ENCODE assay signal across 31 cellular contexts in genomic region chr3:46716461-46717441, GRCh38. TPM values are rescaled to one million over a fixed set of nuclear protein-coding genes. Genes with fewer than 3 reads are reported as not detected.
DNase-seq lines count a peak whose midpoint lies in the region; ATAC-seq and TF ChIP-seq lines count a peak whose summit lies in the region.
"Had no signal": no experiment of that assay in that cellular context is flagged by ENCODE, and none has a peak within 500 bp of the region (broad histone marks: within the 10 kb centered on the region; RNA-seq: fewer than 3 reads in every experiment).

No MANE protein-coding gene starts in this region.

- no peaks in the 10 kb centered on the region for H3K27me3 Mint-ChIP-seq in WTC11 (ENCODE audit: low read depth)

- no peak overlapping the region for H4K91ac ChIP-seq in neuronal stem cell (ENCODE audit: low read depth, low read length, poor library complexity)

- H3K4ac ChIP-seq in neuronal stem cell (ENCODE audit: low read length): no peak overlapping the region

- WGBS in heart right ventricle, 2 donors: 87 to 89% methylated on average over 19 of the region's 19 CpGs
- WGBS in neuronal stem cell (ENCODE audit: extremely low coverage in 2 of 2, insufficient read length in 2 of 2, insufficient replicate concordance in 1 of 2), 2 donors: no CpG with 5 or more reads among the region's 19 CpGs

- H3K27ac ChIP-seq in heart right ventricle (no peak overlapping the region), neuronal stem cell (replicated peaks; ENCODE audit: low read length) (no peak overlapping the region)
- H3K27ac ChIP-seq: cardiac muscle cell, GM23248, heart left ventricle, HL-60, neutrophil, spleen, transverse colon had no signal

- intact Hi-C loops in heart right ventricle (cut with DNase I): loop anchor here in 1 of 10 donors (10.0 kb wide), 1 partner anchor 608 kb away; no protein-coding TSS in a partner anchor
- intact Hi-C loops in left cardiac atrium (cut with DNase I): no loop called here

- no peak overlapping the region for H2BK15ac ChIP-seq in neuronal stem cell (ENCODE audit: low read length)

- no peak overlapping the region for H3K4me3 Mint-ChIP-seq in WTC11
- H3K4me3 Mint-ChIP-seq: activated CD4-positive, alpha-beta T cell treated with anti-CD3 and anti-CD28 coated beads, Interleukin-2, amount 10 ng/mL, durations not matched to agents 24 days and 14 days; IgD-negative memory B cell; stimulated activated naive CD8-positive, alpha-beta T cell treated with anti-CD3 and anti-CD28 coated beads, Interleukin-15, Interleukin-2, amounts not matched to agents 100 ng/mL and 50 ng/mL, for 24 hours; T-helper 1 cell treated with Interleukin-12 subunit alpha and Interleukin-12 subunit beta and Interleukin-4 antibody, amounts not matched to agents 30 μg/mL and 1 μg/mL, for 36 hours had no signal

- H2BK5ac ChIP-seq in neuronal stem cell (ENCODE audit: low read length): peak overlapping the region; percentile 46

- ATAC-seq in heart right ventricle (no peak), left cardiac atrium (no peak), GM21619 (IDR thresholded peaks at IDR 0.05; ENCODE audit: unreplicated experiment) (no peak), WTC11 (no peak)
- ATAC-seq: left ventricle myocardium superior had no signal

- no peak overlapping the region for H2AFZ ChIP-seq in neuronal stem cell (ENCODE audit: low read length)
- H2AFZ ChIP-seq: GM23248 had no signal

- CTCF ChIA-PET in WTC11 (lab: Charles Lee): interaction anchor here (0.5 to 1.8 kb wide), 42 partner anchors 9 to 394 kb away, joined by 3 to 15 read pairs (median 4); partner anchors contain the start of genes ALS2CL, LTF, RTP3 and TMIE

- no peak overlapping the region for H3K27ac Mint-ChIP-seq in WTC11
- H3K27ac Mint-ChIP-seq: activated CD4-positive, alpha-beta T cell treated with anti-CD3 and anti-CD28 coated beads, Interleukin-2, amount 10 ng/mL, durations not matched to agents 24 days and 14 days; stimulated activated naive CD8-positive, alpha-beta T cell treated with anti-CD3 and anti-CD28 coated beads, Interleukin-15, Interleukin-2, amounts not matched to agents 100 ng/mL and 50 ng/mL, for 24 hours; T-helper 1 cell treated with Interleukin-12 subunit alpha and Interleukin-12 subunit beta and Interleukin-4 antibody, amounts not matched to agents 30 μg/mL and 1 μg/mL, for 36 hours had no signal

- H3K36me3 Mint-ChIP-seq in WTC11: no peaks in the 10 kb centered on the region

- H3K79me1 ChIP-seq in neuronal stem cell (ENCODE audit: low read depth, low read length): no peaks in the 10 kb centered on the region

- no peak overlapping the region for H2BK12ac ChIP-seq in neuronal stem cell (ENCODE audit: low read length)

- H3K14ac ChIP-seq in neuronal stem cell (ENCODE audit: low read length): no peak overlapping the region

- POLR2A ChIA-PET in WTC11 (lab: Charles Lee): no interaction called here

- H4K8ac ChIP-seq in neuronal stem cell (ENCODE audit: low read depth, low read length): no peak overlapping the region

- H3K4me1 Mint-ChIP-seq in WTC11: no peaks in the 10 kb centered on the region
- H3K4me1 Mint-ChIP-seq: activated CD4-positive, alpha-beta T cell treated with anti-CD3 and anti-CD28 coated beads, Interleukin-2, amount 10 ng/mL, durations not matched to agents 24 days and 14 days had no signal

- TF ChIP-seq CTCF in heart right ventricle (IDR thresholded peaks at IDR 0.05): no peak
- TF ChIP-seq CTCF in WTC11 (IDR thresholded peaks at IDR 0.05): no peak

- H3K36me3 ChIP-seq in heart right ventricle: no peaks in the 10 kb centered on the region
- H3K36me3 ChIP-seq in neuronal stem cell (replicated peaks in 1 of 2; ENCODE audit: control insufficient read depth in 2 of 2, insufficient read depth in 2 of 2, low read length in 2 of 2): no peaks in the 10 kb centered on the region
- H3K36me3 ChIP-seq: cardiac muscle cell, heart left ventricle, neutrophil, spleen, transverse colon had no signal

- H3K27me3 ChIP-seq in heart right ventricle (peaks cover 0 to 30% (median 13%) of the 10 kb centered on the region in 7 donors), neuronal stem cell (ENCODE audit: control insufficient read depth in 3 of 3, insufficient read depth in 3 of 3, low read depth in 1 of 3, low read length in 3 of 3) (no peaks in the 10 kb centered on the region)
- H3K27me3 ChIP-seq: cardiac muscle cell had no signal

- H3K4me3 ChIP-seq in heart right ventricle (no peak overlapping the region), neuronal stem cell (ENCODE audit: low read length in 2 of 2) (no peak overlapping the region)
- H3K4me3 ChIP-seq: cardiac muscle cell, GM23248, heart left ventricle, spleen, transverse colon had no signal

- no peak overlapping the region for H3K18ac ChIP-seq in neuronal stem cell (ENCODE audit: low read length)

- no peak overlapping the region for H3K23ac ChIP-seq in neuronal stem cell (ENCODE audit: low read depth, low read length, poor library complexity)

- peaks cover 6% of the 10 kb centered on the region for H3K9me3 Mint-ChIP-seq in WTC11
- H3K9me3 Mint-ChIP-seq: stimulated activated naive CD8-positive, alpha-beta T cell treated with anti-CD3 and anti-CD28 coated beads, Interleukin-15, Interleukin-2, amounts not matched to agents 100 ng/mL and 50 ng/mL, for 24 hours; T-helper 1 cell treated with Interleukin-12 subunit alpha and Interleukin-12 subunit beta and Interleukin-4 antibody, amounts not matched to agents 30 μg/mL and 1 μg/mL, for 36 hours had no signal

- H3K4me1 ChIP-seq in heart right ventricle (peaks cover 0 to under 1% (median 0%) of the 10 kb centered on the region in 9 donors), neuronal stem cell (ENCODE audit: control insufficient read depth in 2 of 2, insufficient read depth in 1 of 2, low read depth in 1 of 2, low read length in 2 of 2) (no peaks in the 10 kb centered on the region)
- H3K4me1 ChIP-seq: transverse colon had no signal

- peak overlapping the region; percentile 30 for H2AK5ac ChIP-seq in neuronal stem cell (ENCODE audit: low read depth, low read length)

- no peak overlapping the region for H3K4me2 ChIP-seq in neuronal stem cell (ENCODE audit: insufficient read depth, low read length, poor library complexity, severe bottlenecking)

- H2BK120ac ChIP-seq in neuronal stem cell (ENCODE audit: low read depth, low read length): no peak overlapping the region

- DNase-seq in heart right ventricle (peak; percentile 2 to 7), left cardiac atrium (no peak), ecto neural progenitor cell (ENCODE audit: low spot score) (peak; percentile 38), neuronal stem cell (ENCODE audit: low spot score) (no peak), HUDEP-2 (lab: John Stamatoyannopoulos, UW; ENCODE audit: unreplicated experiment in 76 of 76) (no peak), COR-L47 (lab: John Stamatoyannopoulos, UW) (no peak), WTC11 (ENCODE audit: low spot score) (no peak)
- DNase-seq: activated T-cell treated with anti-CD3 and anti-CD28 coated beads for 4 hours, amniotic stem cell, C1 segment of cervical spinal cord, Calu3, dermis blood vessel endothelial cell, left ventricle myocardium superior, NCI-H1105 treated with DMSO at 0.1 percent for 48 hours, NCI-H2081, NCI-H446, retina, transverse colon had no signal

- H3K9me3 ChIP-seq in heart right ventricle (peaks cover 0 to 2% (median 0%) of the 10 kb centered on the region in 11 donors), neuronal stem cell (replicated peaks in 1 of 2; ENCODE audit: control insufficient read depth in 2 of 2, insufficient read depth in 1 of 2, low read depth in 1 of 2, low read length in 2 of 2) (no peaks in the 10 kb centered on the region)
- H3K9me3 ChIP-seq: neutrophil, spleen, transverse colon had no signal

- H3K9ac ChIP-seq in neuronal stem cell (ENCODE audit: low read depth, low read length, poor library complexity): peak overlapping the region; percentile 80
- H3K9ac ChIP-seq: GM23248 had no signal

RNA-seq across cellular contexts. Expression of gene PRSS50, which starts 0.9 kb away (rescaled TPM):
- total RNA-seq in heart right ventricle (under 1 TPM in 8 of 10 donors, not detected in 2; 0.09 to 0.37 (median 0.25) TPM), left cardiac atrium (not detected), WTC11 (2021) (0.70 to 1.4 TPM (median 1.2 TPM) in 3 replicates)
- under 1 TPM; 0.43 to 0.88 TPM for polyA plus RNA-seq in heart right ventricle
- 0.64 TPM for polyA plus RNA-seq in neuronal stem cell (2013, experiment 1 of 2)
- polyA plus RNA-seq in neuronal stem cell (2013, experiment 2 of 2): 0.57 TPM
- total RNA-seq: A673; activated CD4-positive, alpha-beta T cell treated with anti-CD3 and anti-CD28 coated beads, Interleukin-2, amount 10 ng/mL, durations not matched to agents 24 days and 14 days; Calu3; dermis blood vessel endothelial cell; GM23248; M059J had no signal
- polyA plus RNA-seq: GM23248, IgD-negative memory B cell, spleen had no signal

RNA-seq across cellular contexts. Expression of gene TMIE, which starts 15.6 kb away (rescaled TPM):
- total RNA-seq in heart right ventricle: 1 to 10 TPM in 1 of 10 donors, under 1 TPM in 8, not detected in 1; 0.21 to 1.1 (median 0.48) TPM
- 1 to 10 TPM in 1 of 2 donors, under 1 TPM in 1; 0.39 to 1.2 TPM for polyA plus RNA-seq in heart right ventricle
- under 1 TPM; 0.44 to 0.91 TPM for total RNA-seq in left cardiac atrium
- 0.26 TPM for polyA plus RNA-seq in neuronal stem cell (2013, experiment 1 of 2)
- 0.30 TPM for polyA plus RNA-seq in neuronal stem cell (2013, experiment 2 of 2)
- total RNA-seq in WTC11 (2021): 0.57 to 1.3 TPM (median 0.69 TPM) in 3 replicates
- total RNA-seq: A673; activated CD4-positive, alpha-beta T cell treated with anti-CD3 and anti-CD28 coated beads, Interleukin-2, amount 10 ng/mL, durations not matched to agents 24 days and 14 days; transverse colon had no signal
- polyA plus RNA-seq: GM23248, IgD-negative memory B cell had no signal

RNA-seq across cellular contexts. Expression of gene ALS2CL, which starts 23.3 kb away (rescaled TPM):
- total RNA-seq in heart right ventricle: 10 to 100 TPM; 16.3 to 41.6 (median 21.6) TPM
- polyA plus RNA-seq in heart right ventricle: 100 to 1,000 TPM in 1 of 2 donors, 10 to 100 TPM in 1; 15.6 to 102 TPM
- total RNA-seq in left cardiac atrium: 10 to 100 TPM; 17.3 to 23.8 TPM
- polyA plus RNA-seq in neuronal stem cell (2013, experiment 1 of 2): 0.78 TPM
- 0.60 TPM for polyA plus RNA-seq in neuronal stem cell (2013, experiment 2 of 2)
- total RNA-seq in WTC11 (2021): 10.2 to 12.6 TPM (median 11.5 TPM) in 3 replicates

Comparison
In these comparisons a context has a peak if more than half of its experiments do, and no peak if none do; other contexts are left out.
1. DNase-seq: peak in heart right ventricle (2 of 2) and ecto neural progenitor cell (single experiment); none in left cardiac atrium (single experiment), neuronal stem cell (single experiment), HUDEP-2 (0 of 76), COR-L47 (single experiment) and WTC11 (single experiment).